8 cellular contexts compared by ENCODE assay signal in the genomic region with DNA sequence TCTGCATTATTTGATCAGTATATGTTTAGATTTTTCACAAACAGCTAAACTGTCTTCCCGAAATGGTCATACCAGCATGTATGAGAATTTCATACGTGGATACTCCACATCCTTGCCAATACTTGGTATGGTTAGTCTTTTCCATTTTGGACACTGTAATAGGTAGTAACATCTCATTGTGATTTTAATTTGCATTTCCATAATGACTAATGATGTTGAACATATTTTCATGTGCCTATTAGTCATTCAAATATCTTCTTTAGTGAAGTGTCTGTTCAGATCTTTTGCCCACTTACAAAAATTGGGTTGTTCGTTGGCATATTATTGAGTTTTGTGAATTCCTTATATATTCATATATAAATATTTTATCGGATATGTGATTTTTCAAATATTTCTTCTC.
"Had no signal": no experiment of that assay in that cellular context is flagged by ENCODE, and none has a peak within 500 bp of the region (broad histone marks: within the 10 kb centered on the region; RNA-seq: fewer than 3 reads in every experiment).

No MANE protein-coding gene starts in this region.

- H3K4me3 ChIP-seq: GM12878 had no signal

- ATAC-seq: GM12878 had no signal

- DNase-seq: GDM1, GF-D8 had no signal

- FAIRE-seq: G401.6, GM12878, GM12891, GM12892, GM18507, GM19239 had no signal
